Comparison of ENCODE assay signal across 29 cellular contexts in genomic region chr12:98478606-98479005, GRCh38.
"Had no signal": no experiment of that assay in that cellular context is flagged by ENCODE, and none has a peak within 500 bp of the region (broad histone marks: within the 10 kb centered on the region; RNA-seq: fewer than 3 reads in every experiment).

No MANE protein-coding gene starts in this region.

- H3K9ac ChIP-seq: neural progenitor cell, parathyroid adenoma had no signal

- ATAC-seq: left colon; left lung; lower lobe of right lung; natural killer cell; right lobe of liver; stimulated activated memory B cell treated with anti-CD40 and anti-IgM and Interleukin-4, amounts not matched to agents 10 μg/mL and 1 μg/mL and 100 μg/mL, for 72 hours; stimulated activated naive CD8-positive, alpha-beta T cell treated with anti-CD3 and anti-CD28 coated beads, Interleukin-15, Interleukin-2, amounts not matched to agents 100 U/mL and 50 U/mL, for 24 hours; upper lobe of right lung had no signal

- H3K4me1 Mint-ChIP-seq: immature natural killer cell; naive B cell; natural killer cell; stimulated activated memory B cell treated with anti-CD40 and anti-IgM and Interleukin-4, amounts not matched to agents 10 μg/mL and 1 μg/mL and 100 μg/mL, for 72 hours had no signal

- H3K36me3 Mint-ChIP-seq: immature natural killer cell, natural killer cell, neural progenitor cell had no signal

- H3K4me3 Mint-ChIP-seq: immature natural killer cell; mesothelial cell of epicardium; naive B cell; natural killer cell; nephron progenitor cell; neural progenitor cell; stimulated activated memory B cell treated with anti-CD40 and anti-IgM and Interleukin-4, amounts not matched to agents 10 μg/mL and 1 μg/mL and 100 μg/mL, for 72 hours had no signal

- H3K9me3 ChIP-seq: left lung, lower lobe of right lung, neutrophil, right atrium auricular region, right lobe of liver, stomach, testis, thyroid gland, transverse colon, upper lobe of right lung had no signal

- H2AFZ ChIP-seq: neural progenitor cell, parathyroid adenoma had no signal

- H3K27ac ChIP-seq: left lung, lower lobe of right lung, neural progenitor cell, neutrophil, parathyroid adenoma, right atrium auricular region, right lobe of liver, stomach, testis, thyroid gland, transverse colon, upper lobe of right lung had no signal

- H3K27me3 Mint-ChIP-seq: stimulated activated memory B cell treated with anti-CD40 and anti-IgM and Interleukin-4, amounts not matched to agents 10 μg/mL and 1 μg/mL and 100 μg/mL, for 72 hours had no signal

- H3K36me3 ChIP-seq: left lung, lower lobe of right lung, neural progenitor cell, neutrophil, right atrium auricular region, right lobe of liver, stomach, thyroid gland, transverse colon, upper lobe of right lung had no signal

- H3K9me3 Mint-ChIP-seq: natural killer cell had no signal

- H3K79me2 ChIP-seq: parathyroid adenoma had no signal

- H3K27me3 ChIP-seq: left lung, neural progenitor cell, right atrium auricular region, right lobe of liver, stomach, testis, thyroid gland, transverse colon, upper lobe of right lung had no signal

- DNase-seq: hippocampal formation; immature natural killer cell; kidney; left colon; left lung; lower lobe of right lung; mesendoderm; naive B cell; natural killer cell; nephron progenitor cell; occipital lobe; right lobe of liver; stimulated activated CD4-positive, alpha-beta T cell treated with anti-CD3 and anti-CD28 coated beads, Interleukin-1b, Interleukin-23, amount 100 ng/mL, for 48 hours; stimulated activated CD4-positive, alpha-beta T cell treated with anti-CD3 and anti-CD28 coated beads, Interleukin-2, amount 100 ng/mL, for 48 hours; stimulated activated CD4-positive, alpha-beta T cell treated with anti-CD3 and anti-CD28 coated beads, Interleukin-4, amount 100 ng/mL, for 4 hours; stimulated activated CD8-positive, alpha-beta memory T cell treated with anti-CD3 and anti-CD28 coated beads, Interleukin-4, amount 100 ng/mL, for 48 hours; stimulated activated naive CD8-positive, alpha-beta T cell treated with anti-CD3 and anti-CD28 coated beads, Interleukin-15, Interleukin-2, amounts not matched to agents 100 U/mL and 50 U/mL, for 24 hours; stomach; testis; thyroid gland; transverse colon; upper lobe of right lung had no signal

- H3K4me2 ChIP-seq: neural progenitor cell, smooth muscle cell had no signal

- H3K27ac Mint-ChIP-seq: immature natural killer cell; mesothelial cell of epicardium; naive B cell; natural killer cell; nephron progenitor cell; neural progenitor cell; stimulated activated memory B cell treated with anti-CD40 and anti-IgM and Interleukin-4, amounts not matched to agents 10 μg/mL and 1 μg/mL and 100 μg/mL, for 72 hours had no signal

- H3K4me3 ChIP-seq: left lung, lower lobe of right lung, neural progenitor cell, right atrium auricular region, right lobe of liver, smooth muscle cell, stomach, testis, thyroid gland, transverse colon, upper lobe of right lung had no signal

- H3K4me1 ChIP-seq: left lung, lower lobe of right lung, neural progenitor cell, parathyroid adenoma, right lobe of liver, transverse colon, upper lobe of right lung had no signal
